8 cellular contexts compared by ENCODE assay signal in the genomic region with DNA sequence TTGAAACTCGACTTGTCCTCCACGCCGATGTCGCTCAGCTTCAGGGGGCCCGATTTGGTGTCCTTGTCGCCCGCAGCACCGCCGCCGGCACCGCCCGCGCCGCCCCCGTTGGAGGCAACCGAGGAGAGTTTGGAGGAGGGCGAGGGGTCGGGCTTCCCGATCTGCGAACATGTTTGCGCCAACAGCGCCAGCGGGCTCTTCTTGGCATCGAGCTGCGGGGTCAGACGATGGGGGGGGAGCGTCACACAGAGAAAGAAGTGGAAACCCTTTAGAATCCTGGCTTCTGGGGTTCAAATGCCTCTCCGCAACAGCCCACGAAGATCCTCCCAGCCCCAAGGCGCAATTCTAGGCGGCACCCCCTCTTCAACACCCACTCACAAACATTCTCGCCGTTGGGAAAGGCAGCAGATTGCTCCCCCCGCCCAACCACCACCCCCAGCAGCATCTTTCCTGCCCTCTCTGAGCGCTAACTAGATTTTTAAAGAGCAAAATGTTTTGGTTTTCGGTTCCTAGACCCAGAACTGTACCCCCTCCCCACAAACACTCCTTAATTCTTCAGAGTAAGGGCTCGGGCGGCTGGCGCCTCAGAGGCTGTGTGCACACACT. TPM values are rescaled to one million over a fixed set of nuclear protein-coding genes. Genes with fewer than 3 reads are reported as not detected.
DNase-seq lines count a peak whose midpoint lies in the region; ATAC-seq, FAIRE-seq and TF ChIP-seq lines count a peak whose summit lies in the region.

No MANE protein-coding gene starts in this region.

- H3K79me2 ChIP-seq in fibroblast of lung (ENCODE audit: control insufficient read depth, insufficient read depth, low read length) (peaks cover 45% of the 10 kb centered on the region), parathyroid adenoma (no peaks in the 10 kb centered on the region)

- peak overlapping the region; percentile 69 for H3K4me2 ChIP-seq in fibroblast of lung (ENCODE audit: extremely low read depth, insufficient read depth, low read length)
- H3K4me2 ChIP-seq in parathyroid adenoma (ENCODE audit: low read length) = peak overlapping the region; percentile 76

- no peak for ATAC-seq in HG03039 (IDR thresholded peaks at IDR 0.05; ENCODE audit: unreplicated experiment)

- peak overlapping the region; percentile 84 for H3K9ac ChIP-seq in fibroblast of lung (ENCODE audit: insufficient read depth, low read length)
- H3K9ac ChIP-seq in parathyroid adenoma = no peak overlapping the region

- H3K4me1 ChIP-seq in fibroblast of lung (ENCODE audit: control insufficient read depth, extremely low read depth, insufficient read depth, low read length) (peaks cover 4% of the 10 kb centered on the region), parathyroid adenoma (peaks cover 6% of the 10 kb centered on the region)

- TF ChIP-seq CTCF in RWPE1 (conservative IDR thresholded peaks at IDR 0.05; ENCODE audit: low read depth) = peak; percentile 33; the same call in 1 of the 2 replicates
- no peak for TF ChIP-seq CTCF in fibroblast of lung (conservative IDR thresholded peaks at IDR 0.05 in 1 of 2, IDR thresholded peaks at IDR 0.05 in 1 of 2; ENCODE audit: low read depth in 1 of 2, low read length in 2 of 2)
- no peak for TF ChIP-seq CTCF in parathyroid adenoma (IDR thresholded peaks at IDR 0.05)

- POLR2A ChIA-PET in RWPE1 (lab: Yijun Ruan, JAX; ENCODE audit: low non-redundant PET) = interaction anchor here (0.6 to 2.3 kb wide), 3 partner anchors 9 to 257 kb away, joined by 3 to 6 read pairs (median 4); no protein-coding TSS in a partner anchor

- no peaks in the 10 kb centered on the region for H3K9me3 ChIP-seq in fibroblast of lung (ENCODE audit: control insufficient read depth, insufficient read depth, low read depth, low read length)
- H3K9me3 ChIP-seq in parathyroid adenoma (ENCODE audit: control insufficient read depth, low read length) = no peaks in the 10 kb centered on the region

- H3K27ac ChIP-seq in RWPE1 (peak overlapping the region; percentile 97), fibroblast of lung (ENCODE audit: insufficient read depth, low read length) (peak overlapping the region; percentile 95), parathyroid adenoma (peak overlapping the region; percentile 50)

- H3K36me3 ChIP-seq in fibroblast of lung (ENCODE audit: control insufficient read depth, insufficient read depth, low read length) (peaks cover 7% of the 10 kb centered on the region), parathyroid adenoma (ENCODE audit: control insufficient read depth, insufficient read depth, low read length) (no peaks in the 10 kb centered on the region)

- DNase-seq in NCI-H510A treated with DMSO at 0.1 percent for 48 hours (lab: John Stamatoyannopoulos, UW) (peak; percentile 59), NCI-H510A (lab: John Stamatoyannopoulos, UW) (no peak), RWPE1 (ENCODE audit: low spot score) (no peak), fibroblast of lung (ENCODE audit: low read depth in 2 of 2) (peak; percentile 36 to 53), GM19238 (ENCODE audit: insufficient read length, low spot score) (no peak), GM12892 (ENCODE audit: insufficient read length) (no peak)

- H2AFZ ChIP-seq in fibroblast of lung (ENCODE audit: low read length) = no peak overlapping the region
- peak overlapping the region; percentile 66 for H2AFZ ChIP-seq in parathyroid adenoma

- H3K27me3 ChIP-seq in fibroblast of lung (ENCODE audit: control insufficient read depth, insufficient read depth, low read length) (no peaks in the 10 kb centered on the region), parathyroid adenoma (ENCODE audit: control insufficient read depth, insufficient read depth, low read length) (no peaks in the 10 kb centered on the region)

- no peak for FAIRE-seq in GM12892 (lab: Jason Lieb, UNC)

- TF ChIP-seq POLR2A in GM12892 (IDR thresholded peaks at IDR 0.05; ENCODE audit: low read depth, low read length) = no peak

- H4K20me1 ChIP-seq in fibroblast of lung (ENCODE audit: control insufficient read depth, extremely low read depth, insufficient read depth, low read length) = no peaks in the 10 kb centered on the region

- CTCF ChIA-PET in RWPE1 (lab: Yijun Ruan, JAX) = interaction anchor here (0.5 to 1.9 kb wide), 12 partner anchors 8 to 1147 kb away, joined by 3 to 16 read pairs (median 3); partner anchors contain the start of gene COMTD1

- peak overlapping the region; percentile 79 to 98 (median 92) for H3K4me3 ChIP-seq in fibroblast of lung (replicated peaks in 1 of 4; ENCODE audit: control extremely low read depth in 1 of 4, insufficient read depth in 1 of 4, low read depth in 3 of 4, low read length in 4 of 4)
- H3K4me3 ChIP-seq in parathyroid adenoma (ENCODE audit: low read depth, low read length) = peak overlapping the region; percentile 88

RNA-seq across cellular contexts. Expression of gene ZNF503, which starts 1.3 kb away (rescaled TPM):
- total RNA-seq in fibroblast of lung = 7.1 and 8.2 TPM in 2 replicates
- 3.4 and 4.9 TPM in 2 replicates for polyA plus RNA-seq in fibroblast of lung
- 17.7 and 24.0 TPM in 2 replicates for polyA plus RNA-seq in fibroblast of lung (2012)
- 2.0 and 4.0 TPM in 2 replicates for polyA minus RNA-seq in fibroblast of lung (ENCODE audit: low replicate concordance)
- not detected for polyA plus RNA-seq in GM12892 (2012; ENCODE audit: missing spikeins)

RNA-seq across cellular contexts. Expression of gene LRMDA, which starts 31.2 kb away (rescaled TPM):
- total RNA-seq in fibroblast of lung = 1.0 and 2.0 TPM in 2 replicates
- 0.76 and 1.7 TPM in 2 replicates for polyA plus RNA-seq in fibroblast of lung
- 0.99 and 1.8 TPM in 2 replicates for polyA plus RNA-seq in fibroblast of lung (2012)
- 2.6 TPM in 1 of 2 replicates, not detected in the other for polyA minus RNA-seq in fibroblast of lung (ENCODE audit: low replicate concordance)
- not detected for polyA plus RNA-seq in GM12892 (2012; ENCODE audit: missing spikeins)

Comparison
In these comparisons a context has a peak if more than half of its experiments do, and no peak if none do; other contexts are left out.
1. DNase-seq: peak in NCI-H510A treated with DMSO at 0.1 percent for 48 hours (single experiment) and fibroblast of lung (2 of 2); none in NCI-H510A (single experiment), RWPE1 (single experiment), GM19238 (single experiment) and GM12892 (single experiment).
2. Peak in every context shown above with its lines, with median percentiles within 50 percentile points of each other: H3K27ac ChIP-seq.